Comparison of ENCODE assay signal across 28 cellular contexts in the genomic region with DNA sequence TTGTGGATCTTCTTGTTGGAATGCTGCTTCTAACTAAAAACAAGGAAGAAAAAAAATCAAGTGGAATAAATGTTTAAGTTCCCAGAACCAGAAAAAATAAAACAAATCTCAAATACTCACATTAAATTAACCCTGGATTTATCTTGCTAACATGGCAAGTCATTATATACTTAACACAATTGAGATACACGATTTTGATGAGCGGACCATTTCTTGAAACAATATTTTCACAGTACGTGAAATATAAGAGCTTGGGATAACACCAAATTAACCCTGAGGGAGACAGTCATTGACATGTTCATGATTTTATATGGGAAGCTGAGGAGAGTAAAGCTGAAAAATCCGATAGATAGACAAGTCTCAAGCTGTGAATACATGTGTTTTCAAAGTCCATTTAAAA.
DNase-seq lines count a peak whose midpoint lies in the region; ATAC-seq, FAIRE-seq and TF ChIP-seq lines count a peak whose summit lies in the region.
"Had no signal": no experiment of that assay in that cellular context is flagged by ENCODE, and none has a peak within 500 bp of the region (broad histone marks: within the 10 kb centered on the region; RNA-seq: fewer than 3 reads in every experiment).

No MANE protein-coding gene starts in this region.

- H3K23ac ChIP-seq in H9 (ENCODE audit: insufficient read length, low read depth, low read length), result no peak overlapping the region

- TF ChIP-seq POLR2A in HepG2 (IDR thresholded peaks at IDR 0.05; ENCODE audit: insufficient read depth in 1 of 2, low read depth in 2 of 2, low read length in 2 of 2) (no peak), right lobe of liver (IDR thresholded peaks at IDR 0.05) (no peak)

- H2BK120ac ChIP-seq in H9 (ENCODE audit: low read depth, low read length, poor library complexity, severe bottlenecking), result no peak overlapping the region

- peaks cover 22% of the 10 kb centered on the region for H3F3A ChIP-seq in neural progenitor cell (ENCODE audit: low read depth)

- H3K9me3 ChIP-seq in HepG2 (ENCODE audit: low read length) (no peaks in the 10 kb centered on the region), right lobe of liver (no peaks in the 10 kb centered on the region), H9 (ENCODE audit: control insufficient read depth, low read depth, low read length) (no peaks in the 10 kb centered on the region), Karpas-422 (ENCODE audit: low read length) (no peaks in the 10 kb centered on the region), neural progenitor cell (ENCODE audit: low read depth) (no peaks in the 10 kb centered on the region)
- H3K9me3 ChIP-seq: BE2C, BLaER1 had no signal

- H3K79me2 ChIP-seq in HepG2 (ENCODE audit: insufficient read depth, low read length) (no peaks in the 10 kb centered on the region), H9 (ENCODE audit: insufficient read depth, low read length) (no peaks in the 10 kb centered on the region), Karpas-422 (ENCODE audit: low read length) (peaks cover 19% of the 10 kb centered on the region; the same call in 1 of the 2 replicates), neural progenitor cell (ENCODE audit: low read depth) (no peaks in the 10 kb centered on the region)

- no peak overlapping the region for H4K8ac ChIP-seq in H9 (replicated peaks; ENCODE audit: insufficient read length, low read depth, low read length)

- no peak overlapping the region for H2BK20ac ChIP-seq in H9 (ENCODE audit: low read depth, low read length, poor library complexity, severe bottlenecking)

- no peak overlapping the region for H3T11ph ChIP-seq in H9 (ENCODE audit: low read length)

- no peak overlapping the region for H3K27ac ChIP-seq in HepG2 (ENCODE audit: extremely low read length, insufficient read depth, low read length)
- H3K27ac ChIP-seq in right lobe of liver, result no peak overlapping the region
- H3K27ac ChIP-seq in H9 (ENCODE audit: insufficient read length, low read depth, low read length), result no peak overlapping the region
- H3K27ac ChIP-seq in Karpas-422 (ENCODE audit: low read length), result peak overlapping the region; percentile 95
- no peak overlapping the region for H3K27ac ChIP-seq in neural progenitor cell
- H3K27ac ChIP-seq: 22Rv1, BLaER1 had no signal

- no peak overlapping the region for H3K18ac ChIP-seq in H9 (ENCODE audit: insufficient read length, low read depth, low read length)

- peak overlapping the region in 2 of 3 experiments; percentile 10 to 19; a peak in 3 of 7 replicates for H3K27ac Mint-ChIP-seq in H9
- H3K27ac Mint-ChIP-seq in neural progenitor cell, result no peak overlapping the region
- H3K27ac Mint-ChIP-seq in endothelial cell (ENCODE audit: unreplicated experiment), result no peak overlapping the region
- H3K27ac Mint-ChIP-seq: CD14-positive monocyte; CD4-positive, alpha-beta memory T cell; CD4-positive, CD25-positive, alpha-beta regulatory T cell; CD8-positive, alpha-beta memory T cell had no signal

- POLR2A ChIA-PET in HepG2 (lab: Yijun Ruan, JAX), result no interaction called here

- H3K36me3 ChIP-seq in HepG2 (replicated peaks in 1 of 2; ENCODE audit: control insufficient read depth in 1 of 2, insufficient read depth in 2 of 2, low read length in 2 of 2), result no peaks in the 10 kb centered on the region
- no peaks in the 10 kb centered on the region for H3K36me3 ChIP-seq in right lobe of liver
- no peaks in the 10 kb centered on the region for H3K36me3 ChIP-seq in Karpas-422 (ENCODE audit: insufficient read depth, low read length)
- H3K36me3 ChIP-seq in neural progenitor cell, result no peaks in the 10 kb centered on the region
- H3K36me3 ChIP-seq: BE2C, BLaER1 had no signal

- intact Hi-C loops in HepG2 (cut with micrococcal nuclease; ENCODE audit: unreplicated experiment), result no loop called here
- intact Hi-C loops in right lobe of liver (cut with DNase I), result no loop called here

- H3K36me3 Mint-ChIP-seq in H9 (ENCODE audit: insufficient read depth in 1 of 3, low read depth in 3 of 3), result no peaks in the 10 kb centered on the region
- no peaks in the 10 kb centered on the region for H3K36me3 Mint-ChIP-seq in neural progenitor cell
- H3K36me3 Mint-ChIP-seq in endothelial cell (ENCODE audit: low read depth, unreplicated experiment), result no peaks in the 10 kb centered on the region
- H3K36me3 Mint-ChIP-seq: CD14-positive monocyte; CD4-positive, alpha-beta memory T cell; CD4-positive, CD25-positive, alpha-beta regulatory T cell; CD8-positive, alpha-beta memory T cell had no signal

- FAIRE-seq in HepG2 (lab: Jason Lieb, UNC) (no peak), GM19239 (lab: Jason Lieb, UNC) (no peak)
- FAIRE-seq: GM12878, GM12892, GM18507 had no signal

- no peak for DNase-seq in HepG2 (ENCODE audit: low spot score)
- DNase-seq in right lobe of liver, result no peak
- no peak for DNase-seq in H9
- DNase-seq in Karpas-422, result no peak
- DNase-seq in neural progenitor cell (ENCODE audit: low spot score), result no peak
- no peak for DNase-seq in GM19239 (ENCODE audit: insufficient read length, low spot score)
- no peak for DNase-seq in endothelial cell (ENCODE audit: low spot score)
- DNase-seq: ACHN; BE2C; C1 segment of cervical spinal cord; CD4-positive, alpha-beta memory T cell; CD4-positive, CD25-positive, alpha-beta regulatory T cell; CD8-positive, alpha-beta memory T cell; COR-L47; DMS 273 treated with DMSO at 0.1 percent for 48 hours; DMS153; DMS53; DMS79; DND-41; EL; GDM1 had no signal

- H3K56ac ChIP-seq in H9 (ENCODE audit: insufficient read length, low read depth, low read length), result no peak overlapping the region

- no peak overlapping the region for H2BK12ac ChIP-seq in H9 (ENCODE audit: insufficient read length, low read depth, low read length)

- no peak overlapping the region for H3K4me2 ChIP-seq in HepG2 (ENCODE audit: low read depth, low read length)
- H3K4me2 ChIP-seq in H9 (ENCODE audit: insufficient read depth, insufficient read length, low read length), result no peak overlapping the region
- peak overlapping the region; percentile 65 for H3K4me2 ChIP-seq in Karpas-422 (ENCODE audit: low read depth, low read length, poor library complexity, severe bottlenecking)
- peak overlapping the region; percentile 52 for H3K4me2 ChIP-seq in neural progenitor cell
- H3K4me2 ChIP-seq: BLaER1 had no signal

- peaks cover 3 to 4% of the 10 kb centered on the region in 2 experiments; a peak in 1 of 5 replicates for H3K27me3 ChIP-seq in HepG2 (ENCODE audit: control insufficient read depth in 1 of 2, insufficient read depth in 2 of 2, low read length in 2 of 2)
- H3K27me3 ChIP-seq in right lobe of liver, result no peaks in the 10 kb centered on the region
- H3K27me3 ChIP-seq in H9 (ENCODE audit: insufficient read depth, low read length), result no peaks in the 10 kb centered on the region
- no peaks in the 10 kb centered on the region for H3K27me3 ChIP-seq in Karpas-422 (ENCODE audit: low read length)
- H3K27me3 ChIP-seq in neural progenitor cell, result no peaks in the 10 kb centered on the region
- H3K27me3 ChIP-seq: BLaER1 had no signal

- no peak overlapping the region for H2BK15ac ChIP-seq in H9 (ENCODE audit: low read depth, low read length)

- no peak overlapping the region for H4K91ac ChIP-seq in H9 (ENCODE audit: insufficient read length, low read depth, low read length)

- H2BK5ac ChIP-seq in H9 (ENCODE audit: insufficient read length, low read length), result no peak overlapping the region

- no peak overlapping the region for H3K4me3 Mint-ChIP-seq in H9
- H3K4me3 Mint-ChIP-seq in neural progenitor cell, result no peak overlapping the region
- H3K4me3 Mint-ChIP-seq in endothelial cell (ENCODE audit: unreplicated experiment), result no peak overlapping the region
- H3K4me3 Mint-ChIP-seq: CD14-positive monocyte; CD4-positive, alpha-beta memory T cell; CD4-positive, CD25-positive, alpha-beta regulatory T cell; CD8-positive, alpha-beta memory T cell had no signal

- no peak overlapping the region for H3K4ac ChIP-seq in H9 (ENCODE audit: low read depth, low read length)

- H2AFZ ChIP-seq in HepG2 (ENCODE audit: low read length), result no peak overlapping the region
- H2AFZ ChIP-seq in H9 (ENCODE audit: low read length), result no peak overlapping the region
- no peak overlapping the region for H2AFZ ChIP-seq in Karpas-422 (ENCODE audit: low read length)
- peak overlapping the region; percentile 7 for H2AFZ ChIP-seq in neural progenitor cell (replicated peaks)

- no peaks in the 10 kb centered on the region for H3K27me3 Mint-ChIP-seq in H9 (ENCODE audit: low read depth)
- peaks cover 2% of the 10 kb centered on the region for H3K27me3 Mint-ChIP-seq in neural progenitor cell (ENCODE audit: insufficient read depth, low read depth)
- no peaks in the 10 kb centered on the region for H3K27me3 Mint-ChIP-seq in endothelial cell (ENCODE audit: unreplicated experiment)

- no TSS peak for BruUV-seq in HepG2 (replicated peaks; lab: Mats Ljungman, UMichigan)

- H3K79me1 ChIP-seq in H9 (ENCODE audit: insufficient read depth, low read depth, low read length, poor library complexity, severe bottlenecking), result no peaks in the 10 kb centered on the region

- no peak for TF ChIP-seq EP300 in HepG2 (IDR thresholded peaks at IDR 0.05; ENCODE audit: low read depth in 2 of 2, low read length in 2 of 2)
- no peak for TF ChIP-seq EP300 in HepG2 (CRISPR knock-in tag; IDR thresholded peaks at IDR 0.05; ENCODE audit: borderline replicate concordance)

- H3K9me3 Mint-ChIP-seq in H9 (no peaks in the 10 kb centered on the region), neural progenitor cell (no peaks in the 10 kb centered on the region), endothelial cell (ENCODE audit: unreplicated experiment) (no peaks in the 10 kb centered on the region)
- H3K9me3 Mint-ChIP-seq: CD4-positive, alpha-beta memory T cell had no signal

- in situ Hi-C loops in HepG2 (cut with HindIII; ENCODE audit: extremely low pct_ligation_motif_present, low pct_unique_long_range_greater_than_20kb), result no loop called here

- peaks cover 21 to 27% of the 10 kb centered on the region in 2 experiments for H3K4me1 Mint-ChIP-seq in H9
- H3K4me1 Mint-ChIP-seq in neural progenitor cell, result peaks cover 5% of the 10 kb centered on the region
- no peaks in the 10 kb centered on the region for H3K4me1 Mint-ChIP-seq in endothelial cell (ENCODE audit: unreplicated experiment)
- H3K4me1 Mint-ChIP-seq: CD14-positive monocyte; CD4-positive, alpha-beta memory T cell; CD4-positive, CD25-positive, alpha-beta regulatory T cell; CD8-positive, alpha-beta memory T cell had no signal

- no peak for ATAC-seq in HepG2
- no peak for ATAC-seq in right lobe of liver
- no peak for ATAC-seq in HG03039 (IDR thresholded peaks at IDR 0.05; ENCODE audit: unreplicated experiment)
- ATAC-seq: GM12878 had no signal

- WGBS in HepG2 (ENCODE audit: low lambda C conversion rate), result 26% methylated on average over 4 of the region's 4 CpGs
- 91% methylated on average over 4 of the region's 4 CpGs for WGBS in right lobe of liver (ENCODE audit: insufficient coverage, low coverage, low lambda C conversion rate, missing lambda C conversion rate)
- WGBS in H9 (ENCODE audit: extremely low coverage, insufficient read length, low lambda C conversion rate), result no CpG with 5 or more reads among the region's 4 CpGs

- H3K4me3 ChIP-seq in HepG2 (replicated peaks in 1 of 3; ENCODE audit: insufficient read depth in 1 of 3, low read depth in 2 of 3, low read length in 3 of 3), result no peak overlapping the region
- H3K4me3 ChIP-seq in right lobe of liver, result no peak overlapping the region
- H3K4me3 ChIP-seq in Karpas-422 (ENCODE audit: low read length), result peak overlapping the region; percentile 47
- H3K4me3 ChIP-seq in neural progenitor cell, result peak overlapping the region; percentile 5
- H3K4me3 ChIP-seq: BLaER1, GM12878 had no signal

- no peak overlapping the region for H3K14ac ChIP-seq in H9 (ENCODE audit: insufficient read depth, low read length)

- TF ChIP-seq RAD21 in HepG2 (CRISPR knock-in tag; IDR thresholded peaks at IDR 0.05), result no peak

- CTCF ChIA-PET in HepG2 (lab: Yijun Ruan, JAX; ENCODE audit: low intra/inter-chr PET ratio, low total read pairs), result no interaction called here

- H3K9ac ChIP-seq in HepG2 (ENCODE audit: insufficient read depth, low read depth, low read length), result no peak overlapping the region
- H3K9ac ChIP-seq in H9 (ENCODE audit: extremely low read depth, insufficient read length, low read length), result no peak overlapping the region
- peak overlapping the region; percentile 61 for H3K9ac ChIP-seq in Karpas-422 (ENCODE audit: low read length)
- no peak overlapping the region for H3K9ac ChIP-seq in neural progenitor cell
- H3K9ac ChIP-seq: BLaER1 had no signal

- H2AK5ac ChIP-seq in H9 (ENCODE audit: insufficient read length, low read length), result no peak overlapping the region

- TF ChIP-seq CTCF in HepG2 (CRISPR knock-in tag; IDR thresholded peaks at IDR 0.05), result no peak
- TF ChIP-seq CTCF in right lobe of liver (IDR thresholded peaks at IDR 0.05), result no peak
- no peak for TF ChIP-seq CTCF in H9 (conservative IDR thresholded peaks at IDR 0.05)
- no peak for TF ChIP-seq CTCF in neural progenitor cell (IDR thresholded peaks at IDR 0.05)
- TF ChIP-seq CTCF in endothelial cell (IDR thresholded peaks at IDR 0.05; ENCODE audit: unreplicated experiment), result no peak

- no peaks in the 10 kb centered on the region for H3K4me1 ChIP-seq in HepG2 (ENCODE audit: insufficient read depth, low read length)
- H3K4me1 ChIP-seq in right lobe of liver, result no peaks in the 10 kb centered on the region
- no peaks in the 10 kb centered on the region; the same call in 1 of the 2 replicates for H3K4me1 ChIP-seq in H9 (ENCODE audit: insufficient read depth, low read length)
- peaks cover 81% of the 10 kb centered on the region for H3K4me1 ChIP-seq in Karpas-422 (ENCODE audit: low read length)
- H3K4me1 ChIP-seq in neural progenitor cell, result peaks cover 30% of the 10 kb centered on the region
- H3K4me1 ChIP-seq: BE2C, BLaER1 had no signal

- H3K9me2 ChIP-seq in Karpas-422 (replicated peaks; ENCODE audit: insufficient read depth, low read length), result no peaks in the 10 kb centered on the region

- no peak overlapping the region for H4K5ac ChIP-seq in H9 (ENCODE audit: insufficient read length, low read depth, low read length)

- no peaks in the 10 kb centered on the region for H3K23me2 ChIP-seq in H9 (ENCODE audit: insufficient read length, low read depth, low read length, poor library complexity, severe bottlenecking)

- H4K20me1 ChIP-seq in HepG2 (ENCODE audit: insufficient read depth, low read length) (no peaks in the 10 kb centered on the region), H9 (ENCODE audit: control insufficient read depth, insufficient read depth, insufficient read length) (no peaks in the 10 kb centered on the region), Karpas-422 (ENCODE audit: insufficient read depth, low read depth, low read length) (no peaks in the 10 kb centered on the region), neural progenitor cell (ENCODE audit: low read depth) (no peaks in the 10 kb centered on the region)
- H4K20me1 ChIP-seq: BLaER1 had no signal

Comparison
In these comparisons a context has a peak if more than half of its experiments do, and no peak if none do; other contexts are left out.
1. H3K4me2 ChIP-seq: peak in Karpas-422 (single experiment) and neural progenitor cell (single experiment); none in HepG2 (single experiment) and H9 (single experiment).
2. H3K4me3 ChIP-seq: peak in Karpas-422 (single experiment) and neural progenitor cell (single experiment); none in HepG2 (0 of 3) and right lobe of liver (0 of 3).
3. H3K27ac Mint-ChIP-seq: peak in H9 (2 of 3); none in neural progenitor cell (single experiment) and endothelial cell (single experiment).